Comparison of ENCODE assay signal across 24 cellular contexts in the genomic region with DNA sequence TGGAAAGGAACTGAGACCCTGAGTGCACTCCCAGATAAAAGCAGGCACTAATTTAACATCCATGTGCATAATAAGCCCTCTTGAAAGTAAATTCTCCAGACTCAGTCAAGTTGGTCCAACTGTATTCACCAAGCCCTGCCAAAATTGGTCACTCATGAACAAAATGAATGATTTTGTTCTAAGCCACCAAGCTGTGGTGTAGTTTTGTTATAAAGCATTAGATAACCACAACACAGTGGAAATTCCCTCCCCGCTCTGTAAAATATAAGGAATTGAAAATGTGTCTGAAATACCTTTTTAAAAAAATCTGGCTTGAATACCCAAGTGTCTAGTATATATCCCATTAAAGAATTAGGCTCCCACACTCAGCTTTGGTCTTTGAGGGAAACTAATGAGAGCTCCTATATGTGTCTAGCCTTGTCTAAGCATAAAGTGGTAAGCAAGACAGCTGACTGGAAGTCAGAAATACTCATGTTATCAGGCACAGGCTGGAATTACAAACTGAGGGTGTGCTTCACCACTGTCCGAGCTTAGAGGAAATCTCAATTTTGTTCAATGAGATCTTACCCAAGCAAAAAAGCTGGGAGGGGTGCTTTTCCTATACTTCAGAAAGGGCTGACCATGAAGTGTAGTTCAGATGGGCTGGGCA. TPM values are rescaled to one million over a fixed set of nuclear protein-coding genes. Genes with fewer than 3 reads are reported as not detected.
DNase-seq lines count a peak whose midpoint lies in the region; ATAC-seq and TF ChIP-seq lines count a peak whose summit lies in the region.
"Had no signal": no experiment of that assay in that cellular context is flagged by ENCODE, and none has a peak within 500 bp of the region (broad histone marks: within the 10 kb centered on the region; RNA-seq: fewer than 3 reads in every experiment).

No MANE protein-coding gene starts in this region.

- H3K4me3 Mint-ChIP-seq in stimulated activated naive CD8-positive, alpha-beta T cell treated with anti-CD3 and anti-CD28 coated beads, Interleukin-15, amount 100 ng/mL, for 72 hours = no peak overlapping the region
- H3K4me3 Mint-ChIP-seq: dendritic cell treated with granulocyte-macrophage colony-stimulating factor and Interleukin-4, amounts not matched to agents 40 ng/mL and 50 ng/mL, for 4 days had no signal

- H3K27me3 ChIP-seq in right atrium auricular region (no peaks in the 10 kb centered on the region), brain microvascular endothelial cell (replicated peaks) (no peaks in the 10 kb centered on the region)
- H3K27me3 ChIP-seq: esophagus muscularis mucosa, pancreas, testis had no signal

- no peak for DNase-seq in left ventricle myocardium superior
- no peak for DNase-seq in right atrium auricular region (ENCODE audit: low spot score)
- DNase-seq in stimulated activated naive CD8-positive, alpha-beta T cell treated with anti-CD3 and anti-CD28 coated beads, Interleukin-15, amount 100 ng/mL, for 72 hours = no peak
- no peak for DNase-seq in brain microvascular endothelial cell
- DNase-seq in NCI-H526 (lab: John Stamatoyannopoulos, UW) = no peak
- DNase-seq: ACHN; activated CD4-positive, alpha-beta T cell treated with anti-CD3 and anti-CD28 coated beads for 48 hours; activated T-cell treated with anti-CD3 and anti-CD28 coated beads, Interleukin-2, amount 50 U/mL, for 48 hours; anterior cingulate cortex; COR-L47; GF-D8; HCEC 1CT; kidney glomerular epithelial cell; NCI-H146; pancreas; small intestine; T-helper 1 cell; testis had no signal

- H3K27ac ChIP-seq in right atrium auricular region (no peak overlapping the region), brain microvascular endothelial cell (no peak overlapping the region)
- H3K27ac ChIP-seq: esophagus muscularis mucosa, KMS-11, pancreas, testis had no signal

- H3K27ac Mint-ChIP-seq in stimulated activated naive CD8-positive, alpha-beta T cell treated with anti-CD3 and anti-CD28 coated beads, Interleukin-15, amount 100 ng/mL, for 72 hours = peak overlapping the region in 1 of 2 donors; percentile 1
- H3K27ac Mint-ChIP-seq: dendritic cell treated with granulocyte-macrophage colony-stimulating factor and Interleukin-4, amounts not matched to agents 40 ng/mL and 50 ng/mL, for 4 days had no signal

- no peak for TF ChIP-seq CTCF in right atrium auricular region (IDR thresholded peaks at IDR 0.05)
- TF ChIP-seq CTCF in brain microvascular endothelial cell (IDR thresholded peaks at IDR 0.05; ENCODE audit: low read depth, low read length, missing control alignments) = no peak

- H3K9me3 ChIP-seq in right atrium auricular region = peaks cover 0 to 5% of the 10 kb centered on the region in 2 donors
- H3K9me3 ChIP-seq: esophagus muscularis mucosa, pancreas, testis had no signal

- peaks cover 6% of the 10 kb centered on the region for H3K4me1 Mint-ChIP-seq in stimulated activated naive CD8-positive, alpha-beta T cell treated with anti-CD3 and anti-CD28 coated beads, Interleukin-15, amount 100 ng/mL, for 72 hours

- ATAC-seq in left ventricle myocardium superior (peak; percentile 50), GM21619 (IDR thresholded peaks at IDR 0.05; ENCODE audit: unreplicated experiment) (peak; percentile 46), HG03354 (IDR thresholded peaks at IDR 0.05; ENCODE audit: poor library complexity, severe bottlenecking, unreplicated experiment) (peak; percentile 64), HG03520 (IDR thresholded peaks at IDR 0.05; ENCODE audit: unreplicated experiment) (no peak)
- ATAC-seq in stimulated activated naive CD8-positive, alpha-beta T cell treated with anti-CD3 and anti-CD28 coated beads, Interleukin-15, amount 100 ng/mL, for 72 hours = peak; percentile 66

- H3K36me3 ChIP-seq in right atrium auricular region (peaks cover 81% of the 10 kb centered on the region), brain microvascular endothelial cell (replicated peaks) (peaks cover 73% of the 10 kb centered on the region)

- no peaks in the 10 kb centered on the region for H3K27me3 Mint-ChIP-seq in stimulated activated naive CD8-positive, alpha-beta T cell treated with anti-CD3 and anti-CD28 coated beads, Interleukin-15, amount 100 ng/mL, for 72 hours
- H3K27me3 Mint-ChIP-seq: dendritic cell treated with granulocyte-macrophage colony-stimulating factor and Interleukin-4, amounts not matched to agents 40 ng/mL and 50 ng/mL, for 4 days had no signal

- intact Hi-C loops in left ventricle myocardium superior (cut with micrococcal nuclease) = no loop called here

- no peaks in the 10 kb centered on the region for H3K4me1 ChIP-seq in right atrium auricular region
- H3K4me1 ChIP-seq: esophagus muscularis mucosa, pancreas had no signal

- no peaks in the 10 kb centered on the region for H3K9me3 Mint-ChIP-seq in stimulated activated naive CD8-positive, alpha-beta T cell treated with anti-CD3 and anti-CD28 coated beads, Interleukin-15, amount 100 ng/mL, for 72 hours
- H3K9me3 Mint-ChIP-seq: dendritic cell treated with granulocyte-macrophage colony-stimulating factor and Interleukin-4, amounts not matched to agents 40 ng/mL and 50 ng/mL, for 4 days had no signal

- H3K4me3 ChIP-seq in right atrium auricular region (no peak overlapping the region), brain microvascular endothelial cell (ENCODE audit: low read depth, low read length) (no peak overlapping the region)
- H3K4me3 ChIP-seq: esophagus muscularis mucosa, pancreas, testis had no signal

- in situ Hi-C loops in brain microvascular endothelial cell (cut with HindIII; ENCODE audit: low pct_ligation_motif_present, low sequenced_read_pairs) = no loop called here

RNA-seq across cellular contexts. Expression of gene IDNK, which starts 33.2 kb away (rescaled TPM):
- 3.3 TPM for total RNA-seq in left ventricle myocardium superior
- total RNA-seq in right atrium auricular region = 1 to 10 TPM; 2.8 to 3.9 TPM

RNA-seq across cellular contexts. Expression of gene UBQLN1, which starts 51.6 kb away (rescaled TPM):
- total RNA-seq in left ventricle myocardium superior (85.2 TPM), right atrium auricular region (10 to 100 TPM; 85.2 to 89.9 TPM)
